11 cellular contexts compared by ENCODE assay signal in genomic region chr5:143536364-143536763, GRCh38.
A peak's percentile ranks its signal among the peaks of the same experiment; 100 is the strongest.
DNase-seq lines count a peak whose midpoint lies in the region; ATAC-seq and TF ChIP-seq lines count a peak whose summit lies in the region.
"Had no signal": no experiment of that assay in that cellular context is flagged by ENCODE, and none has a peak within 500 bp of the region (broad histone marks: within the 10 kb centered on the region; RNA-seq: fewer than 3 reads in every experiment).

No MANE protein-coding gene starts in this region.

- peaks cover 5 to 12% (median 9%) of the 10 kb centered on the region in 5 donors for H3K9me3 Mint-ChIP-seq in CD8-positive, alpha-beta memory T cell

- no peaks in the 10 kb centered on the region for H3K27me3 ChIP-seq in CD8-positive, alpha-beta memory T cell (ENCODE audit: insufficient read depth, low read length, poor library complexity, severe bottlenecking)
- H3K27me3 ChIP-seq: stomach had no signal

- no peak overlapping the region for H3K4me3 Mint-ChIP-seq in CD8-positive, alpha-beta memory T cell
- H3K4me3 Mint-ChIP-seq: dendritic cell treated with granulocyte-macrophage colony-stimulating factor and Interleukin-4, amounts not matched to agents 40 ng/mL and 50 ng/mL, for 4 days had no signal

- no peaks in the 10 kb centered on the region for H3K9me3 ChIP-seq in mucosa of descending colon
- no peaks in the 10 kb centered on the region for H3K9me3 ChIP-seq in CD8-positive, alpha-beta memory T cell (ENCODE audit: low read length)

- no peaks in the 10 kb centered on the region for H3K36me3 ChIP-seq in mucosa of descending colon (ENCODE audit: low read depth)
- no peaks in the 10 kb centered on the region for H3K36me3 ChIP-seq in CD8-positive, alpha-beta memory T cell (ENCODE audit: insufficient read depth, low read length)
- H3K36me3 ChIP-seq: stomach had no signal

- peaks cover 0 to 7% of the 10 kb centered on the region in 2 donors for H3K27me3 Mint-ChIP-seq in CD8-positive, alpha-beta memory T cell
- H3K27me3 Mint-ChIP-seq: dendritic cell treated with granulocyte-macrophage colony-stimulating factor and Interleukin-4, amounts not matched to agents 40 ng/mL and 50 ng/mL, for 4 days had no signal

- H3K27ac ChIP-seq in coronary artery, result peak overlapping the region in 1 of 2 donors; percentile 47
- no peak overlapping the region for H3K27ac ChIP-seq in CD8-positive, alpha-beta memory T cell (ENCODE audit: low read depth, low read length)
- H3K27ac ChIP-seq: stomach had no signal

- peaks cover 0 to 5% (median 0%) of the 10 kb centered on the region in 3 donors for H3K36me3 Mint-ChIP-seq in CD8-positive, alpha-beta memory T cell

- POLR2A ChIA-PET in CD8-positive, alpha-beta memory T cell (lab: Charles Lee), result no interaction called here

- CTCF ChIA-PET in CD8-positive, alpha-beta memory T cell (lab: Charles Lee), result interaction anchor here (1.0 kb wide), 1 partner anchor 16 kb away, joined by 3 read pairs; no protein-coding TSS in a partner anchor

- no peak for TF ChIP-seq CTCF in coronary artery (IDR thresholded peaks at IDR 0.05)
- TF ChIP-seq CTCF in mucosa of descending colon (IDR thresholded peaks at IDR 0.05), result no peak

- intact Hi-C loops in mucosa of descending colon (cut with DNase I, micrococcal nuclease), result no loop called here

- no peaks in the 10 kb centered on the region for H3K4me1 Mint-ChIP-seq in CD8-positive, alpha-beta memory T cell

- H3K4me1 ChIP-seq in mucosa of descending colon (ENCODE audit: low read depth), result no peaks in the 10 kb centered on the region
- H3K4me1 ChIP-seq in CD8-positive, alpha-beta memory T cell (ENCODE audit: insufficient read depth, low read length), result no peaks in the 10 kb centered on the region
- H3K4me1 ChIP-seq: stomach had no signal

- no peak overlapping the region for H3K27ac Mint-ChIP-seq in CD8-positive, alpha-beta memory T cell
- H3K27ac Mint-ChIP-seq: dendritic cell treated with granulocyte-macrophage colony-stimulating factor and Interleukin-4, amounts not matched to agents 40 ng/mL and 50 ng/mL, for 4 days had no signal

- DNase-seq in AG08396 (ENCODE audit: low spot score) (peak; percentile 84), LHCN-M2 (ENCODE audit: low read depth) (peak; percentile 96), coronary artery (ENCODE audit: low spot score) (peak; percentile 77), mucosa of descending colon (no peak), nucleus accumbens (lab: John Stamatoyannopoulos, UW) (no peak), middle frontal gyrus (ENCODE audit: extremely low spot score, low spot score) (no peak)
- DNase-seq in CD8-positive, alpha-beta memory T cell, result no peak
- DNase-seq: NCI-H187 treated with DMSO at 0.1 percent for 48 hours, stomach had no signal

- H3K4me3 ChIP-seq in coronary artery (no peak overlapping the region), mucosa of descending colon (no peak overlapping the region)
- no peak overlapping the region for H3K4me3 ChIP-seq in CD8-positive, alpha-beta memory T cell (ENCODE audit: low read length)
- H3K4me3 ChIP-seq: stomach had no signal

- ATAC-seq in mucosa of descending colon (peak; percentile 27), GM21576 (IDR thresholded peaks at IDR 0.05; ENCODE audit: unreplicated experiment) (no peak)

Comparison
In these comparisons a context has a peak if more than half of its experiments do, and no peak if none do; other contexts are left out.
1. DNase-seq: peak in AG08396 (single experiment), LHCN-M2 (single experiment) and coronary artery (single experiment); none in mucosa of descending colon (0 of 3), CD8-positive, alpha-beta memory T cell (0 of 5), nucleus accumbens (0 of 56) and middle frontal gyrus (single experiment).